Comparison of ENCODE assay signal across 16 cellular contexts in genomic region chr17:4942760-4943508, GRCh38. TPM values are rescaled to one million over a fixed set of nuclear protein-coding genes. Genes with fewer than 3 reads are reported as not detected.
DNase-seq lines count a peak whose midpoint lies in the region; ATAC-seq, FAIRE-seq and TF ChIP-seq lines count a peak whose summit lies in the region.
"Had no signal": no experiment of that assay in that cellular context is flagged by ENCODE, and none has a peak within 500 bp of the region (broad histone marks: within the 10 kb centered on the region; RNA-seq: fewer than 3 reads in every experiment).

No MANE protein-coding gene starts in this region.

- no peak overlapping the region for H4K5ac ChIP-seq in H1 (ENCODE audit: insufficient read length, low read depth, low read length)

- H4K8ac ChIP-seq in H1 (ENCODE audit: extremely low read depth, insufficient read depth, low read length): no peak overlapping the region

- no peak overlapping the region for H2BK15ac ChIP-seq in H1 (ENCODE audit: low read length)

- H3K4me1 Mint-ChIP-seq in T-helper 1 cell treated with Interleukin-12 subunit alpha and Interleukin-12 subunit beta and Interleukin-4 antibody, amounts not matched to agents 30 μg/mL and 1 μg/mL, for 36 hours (ENCODE audit: low read depth): peaks cover 49% of the 10 kb centered on the region

- no peak overlapping the region for H4K91ac ChIP-seq in H1 (replicated peaks; ENCODE audit: insufficient read length, low read length)

- no peak overlapping the region for H2BK120ac ChIP-seq in H1 (replicated peaks; ENCODE audit: low read depth, low read length)

- H3K4me3 ChIP-seq in OCI-LY7 (ENCODE audit: low read depth, low read length, poor library complexity, severe bottlenecking) (peak overlapping the region; percentile 95), H1 (ENCODE audit: extremely low read depth in 1 of 4, insufficient read depth in 2 of 4, low read depth in 3 of 4, low read length in 4 of 4) (no peak overlapping the region), skin epidermis (no peak overlapping the region), heart left ventricle (peak overlapping the region in 1 of 12 donors; percentile 8)
- H3K4me3 ChIP-seq: esophagus squamous epithelium had no signal

- FAIRE-seq in H1 (lab: Jason Lieb, UNC): no peak

- no peak overlapping the region for H3K18ac ChIP-seq in H1 (ENCODE audit: extremely low read depth, low read length)

- no TSS peak for BruUV-seq in OCI-LY7 (replicated peaks; lab: Mats Ljungman, UMichigan)

- peaks cover 19% of the 10 kb centered on the region for H4K20me1 ChIP-seq in OCI-LY7 (ENCODE audit: insufficient read depth, low read length)
- H4K20me1 ChIP-seq in H1 (replicated peaks in 1 of 2; ENCODE audit: control insufficient read depth in 1 of 2, insufficient read depth in 2 of 2, low read length in 2 of 2): peaks cover 15 to 23% of the 10 kb centered on the region in 2 experiments

- H3K23ac ChIP-seq in H1 (ENCODE audit: insufficient read length): no peak overlapping the region

- H3K4me1 ChIP-seq in OCI-LY7 (ENCODE audit: insufficient read depth, low read length, poor library complexity, severe bottlenecking) (peaks cover 68% of the 10 kb centered on the region), H1 (replicated peaks in 1 of 4; ENCODE audit: control insufficient read depth in 3 of 4, insufficient read depth in 4 of 4, low read length in 3 of 4) (peaks cover 4 to 18% (median 9%) of the 10 kb centered on the region in 4 experiments), heart left ventricle (peaks cover 21 to 78% (median 55%) of the 10 kb centered on the region in 12 donors)

- H3K9me3 Mint-ChIP-seq in T-helper 1 cell treated with Interleukin-12 subunit alpha and Interleukin-12 subunit beta and Interleukin-4 antibody, amounts not matched to agents 30 μg/mL and 1 μg/mL, for 36 hours: no peaks in the 10 kb centered on the region

- no peaks in the 10 kb centered on the region for H3K27me3 Mint-ChIP-seq in T-helper 1 cell treated with Interleukin-12 subunit alpha and Interleukin-12 subunit beta and Interleukin-4 antibody, amounts not matched to agents 30 μg/mL and 1 μg/mL, for 36 hours (ENCODE audit: low read depth)

- no peak overlapping the region for H2AFZ ChIP-seq in OCI-LY7 (ENCODE audit: low read length)
- H2AFZ ChIP-seq in H1 (ENCODE audit: low read length): no peak overlapping the region
- H2AFZ ChIP-seq: parathyroid adenoma had no signal

- H3K79me1 ChIP-seq in H1 (ENCODE audit: low read depth, low read length): peaks cover 10% of the 10 kb centered on the region

- 94% methylated on average over 12 of the region's 13 CpGs; no CpG with 5 or more reads in 1 of the 2 experiments for WGBS in H1 (ENCODE audit: extremely low coverage in 1 of 2, insufficient coverage in 1 of 2, insufficient read length in 1 of 2, insufficient replicate concordance in 2 of 2, low coverage in 1 of 2, low lambda C conversion rate in 2 of 2, missing lambda C conversion rate in 1 of 2), 2 experiments
- WGBS in heart left ventricle, 4 donors: 62 to 72% (median 67%) methylated on average over 13 of the region's 13 CpGs

- peaks cover 85% of the 10 kb centered on the region for H3K79me2 ChIP-seq in OCI-LY7 (ENCODE audit: insufficient read depth, low read depth, low read length)
- H3K79me2 ChIP-seq in H1 (ENCODE audit: control insufficient read depth in 1 of 2, insufficient read depth in 2 of 2, low read length in 2 of 2): peaks cover 8 to 66% of the 10 kb centered on the region in 2 experiments

- TF ChIP-seq POLR2A in H1 (IDR thresholded peaks at IDR 0.05; ENCODE audit: control extremely low read depth in 1 of 2, low read depth in 2 of 2, low read length in 2 of 2) (peak; percentile 38 to 47; a peak in 2 of 3 replicates), heart left ventricle (IDR thresholded peaks at IDR 0.05) (no peak)

- H3K23me2 ChIP-seq in H1 (ENCODE audit: low read depth, low read length): peaks cover 25% of the 10 kb centered on the region

- H3K14ac ChIP-seq in H1 (ENCODE audit: insufficient read length): no peak overlapping the region

- H3K9me2 ChIP-seq in OCI-LY7 (ENCODE audit: insufficient read depth, low read length): no peaks in the 10 kb centered on the region

- ATAC-seq in GM21381 (IDR thresholded peaks at IDR 0.05; ENCODE audit: unreplicated experiment) (no peak), heart left ventricle (no peak)

- peaks cover 72% of the 10 kb centered on the region for H3K36me3 Mint-ChIP-seq in T-helper 1 cell treated with Interleukin-12 subunit alpha and Interleukin-12 subunit beta and Interleukin-4 antibody, amounts not matched to agents 30 μg/mL and 1 μg/mL, for 36 hours (ENCODE audit: low read depth)

- H3K27ac ChIP-seq in OCI-LY7 (ENCODE audit: low read depth, low read length, poor library complexity, severe bottlenecking): peak overlapping the region; percentile 99
- H3K27ac ChIP-seq in H1 (ENCODE audit: low read depth, low read length): no peak overlapping the region
- peak overlapping the region in 11 of 21 experiments; percentile 7 to 100 (median 99) for H3K27ac ChIP-seq in skin epidermis
- H3K27ac ChIP-seq in heart left ventricle: peak overlapping the region in 6 of 12 donors; percentile 11 to 99 (median 34)
- H3K27ac ChIP-seq: parathyroid adenoma, VCaP had no signal

- H3K27ac Mint-ChIP-seq in T-helper 1 cell treated with Interleukin-12 subunit alpha and Interleukin-12 subunit beta and Interleukin-4 antibody, amounts not matched to agents 30 μg/mL and 1 μg/mL, for 36 hours: peak overlapping the region; percentile 41

- H3K9ac ChIP-seq in H1 (replicated peaks in 1 of 4; ENCODE audit: extremely low read depth in 1 of 4, low read depth in 3 of 4, low read length in 3 of 4): no peak overlapping the region
- H3K9ac ChIP-seq: parathyroid adenoma had no signal

- H3K4me3 Mint-ChIP-seq in T-helper 1 cell treated with Interleukin-12 subunit alpha and Interleukin-12 subunit beta and Interleukin-4 antibody, amounts not matched to agents 30 μg/mL and 1 μg/mL, for 36 hours: peak overlapping the region; percentile 90

- no peak for DNase-seq in T-helper 1 cell
- no peak for DNase-seq in OCI-LY7 (ENCODE audit: low spot score)
- DNase-seq in H1 (ENCODE audit: low read depth in 1 of 2, low spot score in 2 of 2): no peak
- DNase-seq in NCI-H1092 (lab: John Stamatoyannopoulos, UW): no peak
- no peak for DNase-seq in heart left ventricle
- DNase-seq: 8988T, amniotic stem cell, esophagus squamous epithelium, islet precursor cell, NCI-H146, OCI-M1 had no signal

- H3K9me3 ChIP-seq in OCI-LY7 (ENCODE audit: low read length) (no peaks in the 10 kb centered on the region), H1 (ENCODE audit: insufficient read depth in 2 of 2, low read depth in 1 of 2, low read length in 1 of 2) (no peaks in the 10 kb centered on the region), heart left ventricle (no peaks in the 10 kb centered on the region)
- H3K9me3 ChIP-seq: esophagus squamous epithelium had no signal

- H3K4me2 ChIP-seq in OCI-LY7 (ENCODE audit: low read length): peak overlapping the region; percentile 97
- H3K4me2 ChIP-seq in H1 (ENCODE audit: insufficient read depth in 1 of 2, low read depth in 2 of 2, low read length in 2 of 2): no peak overlapping the region

- H2BK20ac ChIP-seq in H1 (ENCODE audit: low read length): no peak overlapping the region

- TF ChIP-seq CTCF in OCI-LY7 (conservative IDR thresholded peaks at IDR 0.05; ENCODE audit: low read length) (no peak), H1 (IDR thresholded peaks at IDR 0.05; ENCODE audit: control extremely low read depth in 1 of 3, insufficient read depth in 1 of 3, low read depth in 1 of 3, low read length in 3 of 3) (no peak), heart left ventricle (IDR thresholded peaks at IDR 0.05) (no peak)

- no peak for TF ChIP-seq EP300 in H1 (IDR thresholded peaks at IDR 0.05; ENCODE audit: borderline replicate concordance in 1 of 2, low read depth in 2 of 2, low read length in 2 of 2)

- TF ChIP-seq RAD21 in H1 (IDR thresholded peaks at IDR 0.05 in 1 of 2, conservative IDR thresholded peaks at IDR 0.05 in 1 of 2; ENCODE audit: low read depth in 2 of 2, low read length in 2 of 2): no peak

- H3K56ac ChIP-seq in H1 (replicated peaks; ENCODE audit: insufficient read length, low read depth, low read length): no peak overlapping the region

- no peak overlapping the region for H2AK5ac ChIP-seq in H1 (ENCODE audit: low read depth, low read length)

- POLR2A ChIA-PET in OCI-LY7 (lab: Charles Lee) (no interaction called here), H1 (lab: Charles Lee; ENCODE audit: partially characterized antibody) (interaction anchor here (0.7 to 27.4 kb wide), 9 partner anchors 9 to 254 kb away, joined by 3 to 987 read pairs (median 6); partner anchors contain the start of genes ENO3, PFN1 and SPAG7)

- H3K36me3 ChIP-seq in OCI-LY7 (ENCODE audit: insufficient read depth, low read length) (peaks cover 81% of the 10 kb centered on the region), H1 (ENCODE audit: control insufficient read depth in 2 of 4, insufficient read depth in 4 of 4, low read length in 3 of 4) (peaks cover 12 to 47% (median 31%) of the 10 kb centered on the region in 4 experiments), heart left ventricle (peaks cover 0 to 62% (median 54%) of the 10 kb centered on the region in 9 donors)

- H3K27me3 ChIP-seq in H1 (replicated peaks in 1 of 4; ENCODE audit: control insufficient read depth in 3 of 4, extremely low read depth in 1 of 4, insufficient read depth in 3 of 4, low read length in 3 of 4) (no peaks in the 10 kb centered on the region), heart left ventricle (no peaks in the 10 kb centered on the region)
- H3K27me3 ChIP-seq: esophagus squamous epithelium had no signal

- intact Hi-C loops in OCI-LY7 (cut with micrococcal nuclease; ENCODE audit: unreplicated experiment): loop anchor here (10.0 kb wide), 1 partner anchor 252 kb away; the partner anchor contains the start of gene ZNF594
- intact Hi-C loops in heart left ventricle (cut with DNase I): loop anchor here in 2 of 10 donors (5.0 kb wide), 2 partner anchors 36 to 54 kb away; partner anchors contain the start of genes INCA1 (in 1 of the 2) and KIF1C (in 1 of the 2)

- CTCF ChIA-PET in OCI-LY7 (lab: Charles Lee; ENCODE audit: unreplicated experiment) (no interaction called here), H1 (lab: Charles Lee; ENCODE audit: partially characterized antibody) (interaction anchor here (0.8 to 5.9 kb wide), 5 partner anchors 10 to 41 kb away, joined by 3 to 26 read pairs (median 3); no protein-coding TSS in a partner anchor)

- H2BK12ac ChIP-seq in H1 (ENCODE audit: low read depth, low read length): no peak overlapping the region

- H3K4ac ChIP-seq in H1 (replicated peaks; ENCODE audit: insufficient read length, low read depth, low read length): no peak overlapping the region

- no peak overlapping the region for H2BK5ac ChIP-seq in H1 (ENCODE audit: low read depth, low read length)

RNA-seq across cellular contexts. Expression of gene RNF167, which starts 2.9 kb away (rescaled TPM):
- total RNA-seq in OCI-LY7 (2014; rRNA removed; shearing (Covaris generic)): 31.4 and 46.5 TPM in 2 replicates
- total RNA-seq in OCI-LY7 (2022) (120 and 124 TPM in 2 replicates), heart left ventricle (100 to 1,000 TPM in 1 of 9 donors, 10 to 100 TPM in 8; 50.7 to 111 (median 79.6) TPM)
- total RNA-seq in H1 (2021; fragmentation: NEBNext Ultra II Directional; extraction: Animal tissue kit (Norgen Biotek cat#: 25700)): 140 and 147 TPM in 2 replicates
- polyA plus RNA-seq in H1 (2011; rRNA removed) (281 and 284 TPM in 2 replicates), heart left ventricle (100 to 1,000 TPM; 134 to 152 TPM)
- 157 TPM for polyA plus RNA-seq in H1 (2011; cell fraction: cytosol; rRNA removed)
- 259 TPM for polyA plus RNA-seq in H1 (2011; cell fraction: nucleus; rRNA removed)
- polyA plus RNA-seq in H1 (2012, experiment 1 of 2): 183 to 210 TPM (median 196 TPM) in 4 replicates
- polyA plus RNA-seq in H1 (2012, experiment 2 of 2): 259 TPM
- polyA plus RNA-seq in H1 (2013, experiment 1 of 2): 230 TPM
- polyA plus RNA-seq in H1 (2013, experiment 2 of 2): 261 TPM
- 107 and 125 TPM in 2 replicates for polyA minus RNA-seq in H1 (2011; rRNA and poly(A)+ RNA removed)
- polyA minus RNA-seq in H1 (2011; cell fraction: cytosol; rRNA and poly(A)+ RNA removed): 101 TPM
- 69.3 TPM for polyA minus RNA-seq in H1 (2011; cell fraction: nucleus; rRNA and poly(A)+ RNA removed)

RNA-seq across cellular contexts. Expression of gene SLC25A11, which starts 3.1 kb away (rescaled TPM):
- total RNA-seq in OCI-LY7 (2014; rRNA removed; shearing (Covaris generic)): 59.6 and 80.6 TPM in 2 replicates
- 66.8 and 68.2 TPM in 2 replicates for total RNA-seq in OCI-LY7 (2022)
- total RNA-seq in H1 (2021; fragmentation: NEBNext Ultra II Directional; extraction: Animal tissue kit (Norgen Biotek cat#: 25700)): 55.9 and 65.2 TPM in 2 replicates
- 97.0 and 136 TPM in 2 replicates for polyA plus RNA-seq in H1 (2011; rRNA removed)
- polyA plus RNA-seq in H1 (2011; cell fraction: cytosol; rRNA removed): 79.9 TPM
- polyA plus RNA-seq in H1 (2011; cell fraction: nucleus; rRNA removed): 129 TPM
- polyA plus RNA-seq in H1 (2012, experiment 1 of 2): 33.7 to 73.1 TPM (median 65.0 TPM) in 4 replicates
- polyA plus RNA-seq in H1 (2012, experiment 2 of 2): 73.8 TPM
- polyA plus RNA-seq in H1 (2013, experiment 1 of 2): 45.3 TPM
- polyA plus RNA-seq in H1 (2013, experiment 2 of 2): 46.5 TPM
- polyA minus RNA-seq in H1 (2011; rRNA and poly(A)+ RNA removed): 58.4 and 65.8 TPM in 2 replicates
- 24.7 TPM for polyA minus RNA-seq in H1 (2011; cell fraction: cytosol; rRNA and poly(A)+ RNA removed)
- 61.7 TPM for polyA minus RNA-seq in H1 (2011; cell fraction: nucleus; rRNA and poly(A)+ RNA removed)
- total RNA-seq in heart left ventricle: 100 to 1,000 TPM; 146 to 282 (median 204) TPM
- 100 to 1,000 TPM; 136 to 168 TPM for polyA plus RNA-seq in heart left ventricle

RNA-seq across cellular contexts. Expression of gene PFN1, which starts 5.4 kb away (rescaled TPM):
- total RNA-seq in OCI-LY7 (2014; rRNA removed; shearing (Covaris generic)): 1,053 and 1,272 TPM in 2 replicates
- total RNA-seq in OCI-LY7 (2022) (950 and 1,053 TPM in 2 replicates), heart left ventricle (100 to 1,000 TPM; 145 to 608 (median 234) TPM)
- total RNA-seq in H1 (2021; fragmentation: NEBNext Ultra II Directional; extraction: Animal tissue kit (Norgen Biotek cat#: 25700)): 1,355 and 1,387 TPM in 2 replicates
- polyA plus RNA-seq in H1 (2011; rRNA removed) (1,949 and 2,147 TPM in 2 replicates), heart left ventricle (100 to 1,000 TPM; 177 to 982 TPM)
- polyA plus RNA-seq in H1 (2011; cell fraction: cytosol; rRNA removed): 1,309 TPM
- 1,023 TPM for polyA plus RNA-seq in H1 (2011; cell fraction: nucleus; rRNA removed)
- 1,911 to 2,058 TPM (median 2,001 TPM) in 4 replicates for polyA plus RNA-seq in H1 (2012, experiment 1 of 2)
- polyA plus RNA-seq in H1 (2012, experiment 2 of 2): 2,250 TPM
- 1,621 TPM for polyA plus RNA-seq in H1 (2013, experiment 1 of 2)
- polyA plus RNA-seq in H1 (2013, experiment 2 of 2): 1,713 TPM
- polyA minus RNA-seq in H1 (2011; rRNA and poly(A)+ RNA removed): 375 and 437 TPM in 2 replicates
- polyA minus RNA-seq in H1 (2011; cell fraction: cytosol; rRNA and poly(A)+ RNA removed): 1,836 TPM
- polyA minus RNA-seq in H1 (2011; cell fraction: nucleus; rRNA and poly(A)+ RNA removed): 497 TPM

RNA-seq across cellular contexts. Expression of gene ENO3, which starts 8.0 kb away (rescaled TPM):
- 14.6 and 24.6 TPM in 2 replicates for total RNA-seq in OCI-LY7 (2014; rRNA removed; shearing (Covaris generic))
- total RNA-seq in OCI-LY7 (2022) (79.4 and 80.4 TPM in 2 replicates), heart left ventricle (1,000 to 10,000 TPM in 2 of 9 donors, 100 to 1,000 TPM in 7; 383 to 1,354 (median 668) TPM)
- total RNA-seq in H1 (2021; fragmentation: NEBNext Ultra II Directional; extraction: Animal tissue kit (Norgen Biotek cat#: 25700)): 24.1 and 25.7 TPM in 2 replicates
- polyA plus RNA-seq in H1 (2011; rRNA removed) (25.0 and 36.4 TPM in 2 replicates), heart left ventricle (1,000 to 10,000 TPM in 1 of 2 donors, 100 to 1,000 TPM in 1; 253 to 1,459 TPM)
- 40.3 TPM for polyA plus RNA-seq in H1 (2011; cell fraction: cytosol; rRNA removed)
- polyA plus RNA-seq in H1 (2011; cell fraction: nucleus; rRNA removed): 152 TPM
- polyA plus RNA-seq in H1 (2012, experiment 1 of 2): 25.0 to 36.7 TPM (median 34.0 TPM) in 4 replicates
- 31.1 TPM for polyA plus RNA-seq in H1 (2012, experiment 2 of 2)
- polyA plus RNA-seq in H1 (2013, experiment 1 of 2): 19.9 TPM
- polyA plus RNA-seq in H1 (2013, experiment 2 of 2): 16.5 TPM
- 14.4 and 17.4 TPM in 2 replicates for polyA minus RNA-seq in H1 (2011; rRNA and poly(A)+ RNA removed)
- 12.0 TPM for polyA minus RNA-seq in H1 (2011; cell fraction: cytosol; rRNA and poly(A)+ RNA removed)
- 20.1 TPM for polyA minus RNA-seq in H1 (2011; cell fraction: nucleus; rRNA and poly(A)+ RNA removed)

RNA-seq across cellular contexts. Expression of gene GP1BA, which starts 10.9 kb away (rescaled TPM):
- total RNA-seq in OCI-LY7 (2014; rRNA removed; shearing (Covaris generic)): not detected in 2 replicates
- total RNA-seq in OCI-LY7 (2022) (not detected in 2 replicates), heart left ventricle (under 1 TPM in 3 of 9 donors, not detected in 6; 0.20 to 0.35 (median 0.25) TPM)
- total RNA-seq in H1 (2021; fragmentation: NEBNext Ultra II Directional; extraction: Animal tissue kit (Norgen Biotek cat#: 25700)): not detected in 2 replicates
- polyA plus RNA-seq in H1 (2011; rRNA removed) (not detected in 2 replicates), heart left ventricle (under 1 TPM; 0.06 to 0.19 TPM)
- not detected for polyA plus RNA-seq in H1 (2011; cell fraction: cytosol; rRNA removed)
- not detected for polyA plus RNA-seq in H1 (2011; cell fraction: nucleus; rRNA removed)
- 1.6 to 3.1 TPM (median 2.6 TPM) in 4 replicates for polyA plus RNA-seq in H1 (2012, experiment 1 of 2)
- polyA plus RNA-seq in H1 (2012, experiment 2 of 2): 1.2 TPM
- polyA plus RNA-seq in H1 (2013, experiment 1 of 2): not detected
- not detected for polyA plus RNA-seq in H1 (2013, experiment 2 of 2)
- polyA minus RNA-seq in H1 (2011; rRNA and poly(A)+ RNA removed): not detected in 2 replicates
- polyA minus RNA-seq in H1 (2011; cell fraction: cytosol; rRNA and poly(A)+ RNA removed): not detected
- not detected for polyA minus RNA-seq in H1 (2011; cell fraction: nucleus; rRNA and poly(A)+ RNA removed)
- total RNA-seq: esophagus squamous epithelium had no signal

Comparison
In these comparisons a context has a peak if more than half of its experiments do, and no peak if none do; other contexts are left out.
1. POLR2A ChIP-seq: peak in H1 (2 of 2); none in heart left ventricle (0 of 2).